18 cellular contexts compared by ENCODE assay signal in genomic region chr13:94178625-94179244, GRCh38.
DNase-seq lines count a peak whose midpoint lies in the region; ATAC-seq and TF ChIP-seq lines count a peak whose summit lies in the region.
"Had no signal": no experiment of that assay in that cellular context is flagged by ENCODE, and none has a peak within 500 bp of the region (broad histone marks: within the 10 kb centered on the region; RNA-seq: fewer than 3 reads in every experiment).

No MANE protein-coding gene starts in this region.

- H3K4ac ChIP-seq in mesenchymal stem cell (ENCODE audit: low read depth in 1 of 2, low read length in 2 of 2) = no peak overlapping the region

- no peak overlapping the region for H2AK5ac ChIP-seq in mesenchymal stem cell (ENCODE audit: low read length, severe bottlenecking)

- no peak overlapping the region for H2AFZ ChIP-seq in mesenchymal stem cell (ENCODE audit: low read depth, low read length)

- no peak for TF ChIP-seq POLR2A in adrenal gland (IDR thresholded peaks at IDR 0.05)

- no peak overlapping the region for H3K4me2 ChIP-seq in mesenchymal stem cell (ENCODE audit: low read length, poor library complexity, severe bottlenecking)
- H3K4me2 ChIP-seq: BLaER1 treated with 17β-estradiol and CSF1 and Interleukin-3, amounts not matched to agents 10 nM and 100 nM had no signal

- H3K4me3 ChIP-seq in mesenchymal stem cell (ENCODE audit: insufficient read depth in 1 of 2, low read depth in 1 of 2, low read length in 2 of 2) (no peak overlapping the region), adrenal gland (no peak overlapping the region)
- H3K4me3 ChIP-seq: BLaER1 treated with 17β-estradiol and CSF1 and Interleukin-3, amounts not matched to agents 10 nM and 100 nM; gastroesophageal sphincter; psoas muscle; spleen; transverse colon had no signal

- no peak overlapping the region for H3K14ac ChIP-seq in mesenchymal stem cell (ENCODE audit: low read length in 2 of 2)

- no peak for TF ChIP-seq CTCF in adrenal gland (IDR thresholded peaks at IDR 0.05)

- WGBS in mesenchymal stem cell = 86% methylated on average over 5 of the region's 5 CpGs
- WGBS in adrenal gland, 4 donors = 52 to 61% (median 59%) methylated on average over 5 of the region's 5 CpGs

- no peak overlapping the region for H3K9ac ChIP-seq in mesenchymal stem cell (ENCODE audit: low read length)
- H3K9ac ChIP-seq: BLaER1 treated with 17β-estradiol and CSF1 and Interleukin-3, amounts not matched to agents 10 nM and 100 nM had no signal

- H3K23ac ChIP-seq in mesenchymal stem cell (ENCODE audit: low read length in 2 of 2) = no peak overlapping the region

- H3K36me3 ChIP-seq in mesenchymal stem cell (ENCODE audit: control insufficient read depth in 1 of 2, insufficient read depth in 2 of 2, low read depth in 1 of 2, low read length in 2 of 2) (no peaks in the 10 kb centered on the region), adrenal gland (replicated peaks in 1 of 2) (no peaks in the 10 kb centered on the region)
- H3K36me3 ChIP-seq: BLaER1 treated with 17β-estradiol and CSF1 and Interleukin-3, amounts not matched to agents 10 nM and 100 nM; brain microvascular endothelial cell; gastroesophageal sphincter; spleen; transverse colon had no signal

- no peak overlapping the region for H2BK15ac ChIP-seq in mesenchymal stem cell (ENCODE audit: low read depth, poor library complexity, severe bottlenecking)

- peak overlapping the region in 1 of 2 experiments; percentile 37 for H2BK12ac ChIP-seq in mesenchymal stem cell (ENCODE audit: low read length in 2 of 2)

- peak overlapping the region; percentile 14 to 18 for H3K18ac ChIP-seq in mesenchymal stem cell (ENCODE audit: low read depth in 1 of 2, low read length in 2 of 2)

- no peak overlapping the region for H3K27ac ChIP-seq in mesenchymal stem cell (ENCODE audit: low read length, poor library complexity, severe bottlenecking)
- H3K27ac ChIP-seq in adrenal gland = no peak overlapping the region
- H3K27ac ChIP-seq: BLaER1 treated with 17β-estradiol and CSF1 and Interleukin-3, amounts not matched to agents 10 nM and 100 nM; brain microvascular endothelial cell; gastroesophageal sphincter; psoas muscle; spleen; transverse colon had no signal

- ATAC-seq in HG03432 (IDR thresholded peaks at IDR 0.05; ENCODE audit: unreplicated experiment) = no peak
- ATAC-seq: gastroesophageal sphincter; psoas muscle; Right ventricle myocardium inferior; stimulated activated memory B cell treated with anti-CD40 and anti-IgM and Interleukin-4, amounts not matched to agents 10 μg/mL and 1 μg/mL and 100 μg/mL, for 72 hours had no signal

- H2BK120ac ChIP-seq in mesenchymal stem cell (ENCODE audit: low read depth, low read length) = no peak overlapping the region

- intact Hi-C loops in adrenal gland (cut with DNase I) = no loop called here
- intact Hi-C loops in posterior vena cava (cut with DNase I) = no loop called here

- H3K79me1 ChIP-seq in mesenchymal stem cell (replicated peaks; ENCODE audit: low read length, poor library complexity, severe bottlenecking) = no peaks in the 10 kb centered on the region

- peak; percentile 54 for DNase-seq in DMS53 treated with DMSO at 0.1 percent for 48 hours (lab: John Stamatoyannopoulos, UW; ENCODE audit: unreplicated experiment)
- DNase-seq in NCI-H1092 treated with DMSO at 0.1 percent for 48 hours (lab: John Stamatoyannopoulos, UW) = peak; percentile 75
- peak; percentile 18 for DNase-seq in SK-N-DZ (ENCODE audit: low spot score)
- DNase-seq in mesenchymal stem cell = peak; percentile 16
- DNase-seq in adrenal gland = no peak
- no peak for DNase-seq in posterior vena cava (ENCODE audit: low spot score)
- DNase-seq: activated CD4-positive, alpha-beta T cell treated with anti-CD3 and anti-CD28 coated beads, Interleukin-2, amount 10 ng/mL, durations not matched to agents 24 days and 14 days; activated naive CD4-positive, alpha-beta T cell treated with anti-CD3 and anti-CD28 coated beads for 36 hours; brain microvascular endothelial cell; naive B cell; psoas muscle; spleen; transverse colon had no signal

- no peaks in the 10 kb centered on the region for H3K9me3 ChIP-seq in mesenchymal stem cell (ENCODE audit: control insufficient read depth, low read length)
- no peaks in the 10 kb centered on the region for H3K9me3 ChIP-seq in adrenal gland (replicated peaks in 1 of 3)
- H3K9me3 ChIP-seq: BLaER1 treated with 17β-estradiol and CSF1 and Interleukin-3, amounts not matched to agents 10 nM and 100 nM; gastroesophageal sphincter; psoas muscle; spleen; transverse colon had no signal

- no peak overlapping the region for H4K8ac ChIP-seq in mesenchymal stem cell (ENCODE audit: low read length)

- H2BK5ac ChIP-seq in mesenchymal stem cell (ENCODE audit: low read depth, low read length, poor library complexity, severe bottlenecking) = no peak overlapping the region

- H3K27me3 ChIP-seq in mesenchymal stem cell (ENCODE audit: control insufficient read depth in 1 of 2, insufficient read depth in 1 of 2, low read length in 2 of 2) = no peaks in the 10 kb centered on the region
- no peaks in the 10 kb centered on the region for H3K27me3 ChIP-seq in adrenal gland
- H3K27me3 ChIP-seq: BLaER1 treated with 17β-estradiol and CSF1 and Interleukin-3, amounts not matched to agents 10 nM and 100 nM; brain microvascular endothelial cell; gastroesophageal sphincter; spleen; transverse colon had no signal

- no peak overlapping the region for H4K91ac ChIP-seq in mesenchymal stem cell (ENCODE audit: low read length)

- H3K4me1 ChIP-seq in mesenchymal stem cell (ENCODE audit: control insufficient read depth, insufficient read depth, low read depth, low read length) = no peaks in the 10 kb centered on the region
- H3K4me1 ChIP-seq in adrenal gland (replicated peaks in 1 of 2) = no peaks in the 10 kb centered on the region
- H3K4me1 ChIP-seq: gastroesophageal sphincter, psoas muscle had no signal

Comparison
In these comparisons a context has a peak if more than half of its experiments do, and no peak if none do; other contexts are left out.
1. DNase-seq: peak in DMS53 treated with DMSO at 0.1 percent for 48 hours (single experiment), NCI-H1092 treated with DMSO at 0.1 percent for 48 hours (single experiment), SK-N-DZ (single experiment) and mesenchymal stem cell (single experiment); none in adrenal gland (0 of 7) and posterior vena cava (single experiment).